ENCODE assay signal across 9 cellular contexts in the genomic region with DNA sequence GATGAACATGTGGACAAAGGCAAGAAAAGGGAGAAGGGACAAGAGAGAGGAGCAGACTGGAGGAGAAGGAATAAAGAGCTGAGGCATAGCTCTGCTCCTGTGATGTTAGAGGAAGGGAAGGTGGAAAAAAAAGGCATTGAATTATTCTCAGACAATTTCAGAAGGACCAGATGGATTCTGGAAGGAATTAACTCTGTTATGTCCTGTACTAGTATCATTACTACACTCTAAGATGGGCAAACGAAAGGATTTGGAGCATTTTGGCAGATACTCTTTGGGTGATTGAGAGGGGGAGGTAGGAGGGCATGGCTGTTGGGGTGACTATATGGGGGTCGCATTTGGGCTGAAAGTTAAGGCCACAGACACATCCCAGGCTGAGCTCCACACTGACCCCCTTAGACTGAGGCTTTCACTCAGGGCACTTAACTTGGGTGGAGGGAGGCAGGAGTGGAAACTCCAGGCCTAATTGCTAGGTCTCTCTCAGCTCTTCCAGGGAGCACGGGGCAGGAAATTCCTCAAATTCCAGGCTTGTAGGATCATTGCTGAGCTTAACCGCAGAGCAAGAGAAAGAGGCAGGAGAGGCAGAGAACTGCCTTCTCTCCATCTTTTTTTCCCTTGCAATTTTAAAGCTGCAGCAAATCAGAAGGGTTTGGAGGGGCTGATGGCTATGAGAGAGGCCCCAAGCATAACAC. TPM values are rescaled to one million over a fixed set of nuclear protein-coding genes. Genes with fewer than 3 reads are reported as not detected.
DNase-seq lines count a peak whose midpoint lies in the region; ATAC-seq and TF ChIP-seq lines count a peak whose summit lies in the region.
"Had no signal": no experiment of that assay in that cellular context is flagged by ENCODE, and none has a peak within 500 bp of the region (broad histone marks: within the 10 kb centered on the region; RNA-seq: fewer than 3 reads in every experiment).

No MANE protein-coding gene starts in this region.

- ATAC-seq in T-helper 17 cell, result no peak
- no peak for ATAC-seq in HG03342 (IDR thresholded peaks at IDR 0.05; ENCODE audit: unreplicated experiment)

- H3K9ac ChIP-seq in smooth muscle cell (ENCODE audit: low read depth), result peak overlapping the region; percentile 68

- DNase-seq in HEK293T (ENCODE audit: extremely low spot score) (peak; percentile 38), MCF 10A (ENCODE audit: unreplicated experiment) (peak; percentile 92), iPS-NIHi11 (ENCODE audit: low spot score) (peak; percentile 65), smooth muscle cell (lab: John Stamatoyannopoulos, UW; ENCODE audit: unreplicated experiment) (no peak), GOT3 (lab: John Stamatoyannopoulos, UW) (no peak), T-helper 17 cell (no peak), NCI-H526 treated with DMSO at 0.1 percent for 48 hours (lab: John Stamatoyannopoulos, UW) (no peak)
- DNase-seq: T-helper 9 cell had no signal

- peaks cover 79% of the 10 kb centered on the region for H3K4me1 ChIP-seq in smooth muscle cell (ENCODE audit: low read depth)

- H3K27me3 Mint-ChIP-seq in MCF 10A (ENCODE audit: insufficient read depth, unreplicated experiment), result no peaks in the 10 kb centered on the region
- peaks cover 82% of the 10 kb centered on the region for H3K27me3 Mint-ChIP-seq in T-helper 17 cell

- H3K27ac Mint-ChIP-seq in MCF 10A (ENCODE audit: low read depth, unreplicated experiment) (peak overlapping the region; percentile 86), T-helper 17 cell (no peak overlapping the region)

- peak overlapping the region; percentile 86 for H3K4me2 ChIP-seq in smooth muscle cell

- CTCF ChIA-PET in HEK293T (lab: Yijun Ruan, JAX), result interaction anchor here (0.7 to 3.1 kb wide), 5 partner anchors 9 to 77 kb away, joined by 3 to 21 read pairs (median 3); no protein-coding TSS in a partner anchor
- CTCF ChIA-PET in MCF 10A (lab: Yijun Ruan, JAX), result interaction anchor here (0.6 to 26.2 kb wide), 21 partner anchors 8 to 1017 kb away, joined by 3 to 494 read pairs (median 5); partner anchors contain the start of gene KIRREL1

- no peak for TF ChIP-seq CTCF in MCF 10A (IDR thresholded peaks at IDR 0.05; ENCODE audit: unreplicated experiment)
- TF ChIP-seq CTCF in smooth muscle cell (IDR thresholded peaks at IDR 0.05; ENCODE audit: borderline replicate concordance, insufficient read depth, poor library complexity, severe bottlenecking), result no peak

- intact Hi-C loops in MCF 10A (cut with micrococcal nuclease), result loop anchor here (1.0 kb wide), 1 partner anchor 50 kb away; no protein-coding TSS in a partner anchor

- WGBS in smooth muscle cell (ENCODE audit: low lambda C conversion rate), result 8% methylated on average over 4 of the region's 4 CpGs

- H3K36me3 ChIP-seq in smooth muscle cell (ENCODE audit: low read depth), result no peaks in the 10 kb centered on the region

- H3K79me2 ChIP-seq in smooth muscle cell (ENCODE audit: low read depth), result peaks cover 68% of the 10 kb centered on the region

- H3K27me3 ChIP-seq in smooth muscle cell (ENCODE audit: low read depth), result no peaks in the 10 kb centered on the region

- H3K4me3 Mint-ChIP-seq in MCF 10A (ENCODE audit: unreplicated experiment) (peak overlapping the region; percentile 20), T-helper 17 cell (no peak overlapping the region)

- no peaks in the 10 kb centered on the region for H3K9me3 ChIP-seq in smooth muscle cell (replicated peaks; ENCODE audit: low read depth)
- no peaks in the 10 kb centered on the region for H3K9me3 ChIP-seq in T-helper 17 cell (ENCODE audit: control insufficient read depth, low read length, poor library complexity, severe bottlenecking)

- BruUV-seq in MCF 10A (replicated peaks; lab: Mats Ljungman, UMichigan), result TSS peak; percentile 72

- H3K4me1 Mint-ChIP-seq in MCF 10A (ENCODE audit: insufficient read depth, unreplicated experiment), result peaks cover 74% of the 10 kb centered on the region
- H3K4me1 Mint-ChIP-seq in T-helper 17 cell, result peaks cover 5% of the 10 kb centered on the region

- peaks cover 20% of the 10 kb centered on the region for H4K20me1 ChIP-seq in smooth muscle cell (ENCODE audit: low read depth)

- POLR2A ChIA-PET in HEK293T (lab: Yijun Ruan, JAX), result interaction anchor here (0.8 to 1.2 kb wide), 2 partner anchors 17 to 25 kb away, joined by 3 read pairs; no protein-coding TSS in a partner anchor
- POLR2A ChIA-PET in MCF 10A (lab: Yijun Ruan, JAX), result interaction anchor here (0.7 to 13.3 kb wide), 9 partner anchors 10 to 1251 kb away, joined by 3 to 245 read pairs (median 12); partner anchors contain the start of gene KIRREL1

- H3K36me3 Mint-ChIP-seq in MCF 10A (ENCODE audit: insufficient read depth, unreplicated experiment), result peaks cover 5% of the 10 kb centered on the region
- no peaks in the 10 kb centered on the region for H3K36me3 Mint-ChIP-seq in T-helper 17 cell (ENCODE audit: low read depth)

- peak overlapping the region; percentile 83 for H2AFZ ChIP-seq in smooth muscle cell (ENCODE audit: low read depth)

- H3K4me3 ChIP-seq in smooth muscle cell, result peak overlapping the region; percentile 29

- H3K9me3 Mint-ChIP-seq in MCF 10A (ENCODE audit: unreplicated experiment), result no peaks in the 10 kb centered on the region

- peaks cover 27% of the 10 kb centered on the region for H3F3A ChIP-seq in smooth muscle cell (ENCODE audit: low read depth)

- H3K27ac ChIP-seq in smooth muscle cell (ENCODE audit: low read depth), result peak overlapping the region; percentile 96

TF ChIP-seq in HEK293T, 16 proteins besides CTCF, POLR2A, EP300 and RAD21:
- TF ChIP-seq L3MBTL2 (conservative IDR thresholded peaks at IDR 0.05) (no peak), TARDBP (IDR thresholded peaks at IDR 0.05) (no peak), CTBP1 (IDR thresholded peaks at IDR 0.05; ENCODE audit: borderline replicate concordance) (no peak), FOXK2 (IDR thresholded peaks at IDR 0.05) (no peak), FOXM1 (IDR thresholded peaks at IDR 0.05; ENCODE audit: borderline replicate concordance) (no peak), NFRKB (IDR thresholded peaks at IDR 0.05) (no peak), SP1 (IDR thresholded peaks at IDR 0.05) (no peak), BHLHE40 (IDR thresholded peaks at IDR 0.05; ENCODE audit: borderline replicate concordance) (no peak), ZNF384 (IDR thresholded peaks at IDR 0.05) (no peak), LEF1 (IDR thresholded peaks at IDR 0.05; ENCODE audit: borderline replicate concordance) (no peak), FOXA1 (IDR thresholded peaks at IDR 0.05) (no peak), ARNT (IDR thresholded peaks at IDR 0.05) (no peak), HDGF (IDR thresholded peaks at IDR 0.05; ENCODE audit: borderline replicate concordance) (no peak), ELF4 (IDR thresholded peaks at IDR 0.05) (no peak), SUZ12 (IDR thresholded peaks at IDR 0.05) (no peak)
- TF ChIP-seq, protein P1, sequence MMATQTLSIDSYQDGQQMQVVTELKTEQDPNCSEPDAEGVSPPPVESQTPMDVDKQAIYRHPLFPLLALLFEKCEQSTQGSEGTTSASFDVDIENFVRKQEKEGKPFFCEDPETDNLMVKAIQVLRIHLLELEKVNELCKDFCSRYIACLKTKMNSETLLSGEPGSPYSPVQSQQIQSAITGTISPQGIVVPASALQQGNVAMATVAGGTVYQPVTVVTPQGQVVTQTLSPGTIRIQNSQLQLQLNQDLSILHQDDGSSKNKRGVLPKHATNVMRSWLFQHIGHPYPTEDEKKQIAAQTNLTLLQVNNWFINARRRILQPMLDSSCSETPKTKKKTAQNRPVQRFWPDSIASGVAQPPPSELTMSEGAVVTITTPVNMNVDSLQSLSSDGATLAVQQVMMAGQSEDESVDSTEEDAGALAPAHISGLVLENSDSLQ (IDR thresholded peaks at IDR 0.05), result no peak

RNA-seq across cellular contexts. Expression of gene KIRREL1, which starts 25.9 kb away (rescaled TPM):
- 73.6 and 101 TPM in 2 replicates for total RNA-seq in MCF 10A (2022)
- total RNA-seq in smooth muscle cell, result 58.4 and 66.6 TPM in 2 replicates
- 40.9 and 41.2 TPM in 2 replicates for polyA plus RNA-seq in smooth muscle cell
- total RNA-seq in T-helper 17 cell, result not detected

Comparison
In these comparisons a context has a peak if more than half of its experiments do, and no peak if none do; other contexts are left out.
1. DNase-seq: peak in HEK293T (single experiment), MCF 10A (single experiment) and iPS-NIHi11 (single experiment); none in smooth muscle cell (single experiment), GOT3 (single experiment), T-helper 17 cell (0 of 3) and NCI-H526 treated with DMSO at 0.1 percent for 48 hours (single experiment).
2. RNA of gene KIRREL1, which starts 25.9 kb away (total RNA-seq): 73.6 to 101 TPM in MCF 10A and 58.4 to 66.6 TPM in smooth muscle cell; not detected in T-helper 17 cell; every median in the first group is over 10 times any median in the second.